8 cellular contexts compared by ENCODE assay signal in genomic region chr2:28406276-28407096, GRCh38. TPM values are rescaled to one million over a fixed set of nuclear protein-coding genes. Genes with fewer than 3 reads are reported as not detected.
A peak's percentile ranks its signal among the peaks of the same experiment; 100 is the strongest.
DNase-seq lines count a peak whose midpoint lies in the region; ATAC-seq, FAIRE-seq and TF ChIP-seq lines count a peak whose summit lies in the region.

No MANE protein-coding gene starts in this region.

- no peak for ATAC-seq in HG03378 (IDR thresholded peaks at IDR 0.05; ENCODE audit: unreplicated experiment)
- no peak for ATAC-seq in GM21515 (IDR thresholded peaks at IDR 0.05; ENCODE audit: unreplicated experiment)

- no peaks in the 10 kb centered on the region for H3K27me3 ChIP-seq in PC-9 (ENCODE audit: insufficient read depth, low read depth)
- H3K27me3 ChIP-seq in keratinocyte (ENCODE audit: control insufficient read depth, extremely low read depth, insufficient read depth, low read length): no peaks in the 10 kb centered on the region
- H3K27me3 ChIP-seq in subcutaneous abdominal adipose tissue (ENCODE audit: control insufficient read depth in 5 of 5, insufficient read depth in 4 of 5, low read length in 5 of 5): no peaks in the 10 kb centered on the region

- H3K4me3 ChIP-seq in PC-9 (no peak overlapping the region), keratinocyte (ENCODE audit: control insufficient read depth in 2 of 3, extremely low read depth in 1 of 3, insufficient read depth in 2 of 3, low read depth in 1 of 3, low read length in 3 of 3) (no peak overlapping the region), subcutaneous abdominal adipose tissue (ENCODE audit: low read depth in 1 of 5, low read length in 5 of 5) (no peak overlapping the region)

- H3K9me2 ChIP-seq in PC-9 (ENCODE audit: insufficient read depth): no peaks in the 10 kb centered on the region

- H3K36me3 ChIP-seq in PC-9 (ENCODE audit: low read depth): peaks cover 81% of the 10 kb centered on the region
- H3K36me3 ChIP-seq in keratinocyte (ENCODE audit: control insufficient read depth in 2 of 2, extremely low read depth in 1 of 2, insufficient read depth in 2 of 2, low read length in 2 of 2): peaks cover 45 to 74% of the 10 kb centered on the region in 2 experiments
- H3K36me3 ChIP-seq in subcutaneous abdominal adipose tissue (ENCODE audit: control insufficient read depth in 5 of 5, insufficient read depth in 5 of 5, low read length in 5 of 5): peaks cover 0 to 100% (median 85%) of the 10 kb centered on the region in 5 donors

- H3K9me3 ChIP-seq in PC-9 (ENCODE audit: insufficient read depth, low read depth) (no peaks in the 10 kb centered on the region), keratinocyte (ENCODE audit: control insufficient read depth, low read depth, low read length) (no peaks in the 10 kb centered on the region), subcutaneous abdominal adipose tissue (ENCODE audit: control insufficient read depth in 5 of 5, low read length in 5 of 5) (no peaks in the 10 kb centered on the region)

- peaks cover 65% of the 10 kb centered on the region for H3F3A ChIP-seq in PC-9 (ENCODE audit: insufficient read depth, low read depth)

- CTCF ChIA-PET in PC-9 (lab: Charles Lee): interaction anchor here (0.6 kb wide), 2 partner anchors 724 to 964 kb away, joined by 3 to 4 read pairs; no protein-coding TSS in a partner anchor

- no peak overlapping the region for H2AFZ ChIP-seq in PC-9
- H2AFZ ChIP-seq in keratinocyte (ENCODE audit: control insufficient read depth, low read length): no peak overlapping the region

- peak; percentile 71 for FAIRE-seq in keratinocyte (lab: Jason Lieb, UNC)

- TF ChIP-seq CTCF in PC-9 (conservative IDR thresholded peaks at IDR 0.05) (no peak), keratinocyte (optimal IDR thresholded peaks at IDR 0.05 in 1 of 3, IDR thresholded peaks at IDR 0.05 in 1 of 3, conservative IDR thresholded peaks at IDR 0.05 in 1 of 3; ENCODE audit: extremely low read depth in 1 of 3, insufficient read depth in 2 of 3, low read length in 3 of 3) (peak in 2 of 3 experiments; percentile 15 to 25)

- no peak overlapping the region for H3K4me2 ChIP-seq in PC-9
- H3K4me2 ChIP-seq in keratinocyte (ENCODE audit: control insufficient read depth, extremely low read depth, insufficient read depth, low read depth, low read length): peak overlapping the region; percentile 4

- H3K27ac ChIP-seq in PC-9 (peak overlapping the region; percentile 23; the same call in 1 of the 2 replicates), keratinocyte (ENCODE audit: control insufficient read depth, insufficient read depth, low read length) (peak overlapping the region; percentile 58), subcutaneous abdominal adipose tissue (ENCODE audit: low read depth, low read length) (peak overlapping the region; percentile 41)

- POLR2A ChIA-PET in PC-9 (lab: Charles Lee; ENCODE audit: unreplicated experiment): interaction anchor here (0.7 kb wide), 1 partner anchor 612 kb away, joined by 3 read pairs; no protein-coding TSS in a partner anchor

- peaks cover 9% of the 10 kb centered on the region for H3K9me1 ChIP-seq in keratinocyte (ENCODE audit: control insufficient read depth, extremely low read depth, insufficient read depth, low read length)

- H4K20me1 ChIP-seq in PC-9 (ENCODE audit: insufficient read depth) (peaks cover 82% of the 10 kb centered on the region), keratinocyte (ENCODE audit: control insufficient read depth, extremely low read depth, insufficient read depth, low read length) (peaks cover 16% of the 10 kb centered on the region)

- H3K79me2 ChIP-seq in PC-9 (ENCODE audit: low read depth) (peaks cover 81% of the 10 kb centered on the region), keratinocyte (ENCODE audit: control insufficient read depth, insufficient read depth, low read length) (peaks cover 46% of the 10 kb centered on the region)

- intact Hi-C loops in PC-9 (cut with micrococcal nuclease; ENCODE audit: unreplicated experiment): loop anchor here (5.0 kb wide), 1 partner anchor 101 kb away; no protein-coding TSS in a partner anchor

- DNase-seq in PC-9: peak in 1 of 2 experiments; percentile 84
- DNase-seq in activated gamma-delta T cell (lab: John Stamatoyannopoulos, UW): peak; percentile 67
- DNase-seq in keratinocyte (ENCODE audit: low read depth, low spot score): peak; percentile 88
- DNase-seq in NCI-H526 treated with DMSO at 0.1 percent for 48 hours (lab: John Stamatoyannopoulos, UW): no peak
- DNase-seq in NCI-H1694 (lab: John Stamatoyannopoulos, UW): no peak

- H3K4me1 ChIP-seq in PC-9 (replicated peaks; ENCODE audit: insufficient read depth) (no peaks in the 10 kb centered on the region), keratinocyte (ENCODE audit: control insufficient read depth, extremely low read depth, insufficient read depth, low read length) (peaks cover 44% of the 10 kb centered on the region), subcutaneous abdominal adipose tissue (ENCODE audit: control insufficient read depth in 5 of 5, insufficient read depth in 5 of 5, low read length in 5 of 5) (peaks cover 7 to 86% (median 33%) of the 10 kb centered on the region in 5 donors)

- dilution Hi-C loops in keratinocyte (cut with MboI; ENCODE audit: extremely low pct_ligation_motif_present, low sequenced_read_pairs): no loop called here

- peak overlapping the region; percentile 1 for H3K9ac ChIP-seq in keratinocyte (ENCODE audit: control insufficient read depth, extremely low read depth, insufficient read depth, low read length)
- no peak overlapping the region for H3K9ac ChIP-seq in subcutaneous abdominal adipose tissue (ENCODE audit: low read length in 5 of 5)

- BruUV-seq in PC-9 (replicated peaks; lab: Mats Ljungman, UMichigan): no TSS peak

RNA-seq across cellular contexts. Expression of gene FOSL2, which starts 13.8 kb away (rescaled TPM):
- 46.0 and 60.0 TPM in 2 replicates for total RNA-seq in PC-9 (2021)
- 20.4 to 32.7 TPM (median 24.1 TPM) in 3 replicates for polyA plus RNA-seq in keratinocyte
- 34.5 TPM for polyA plus RNA-seq in keratinocyte (2011; ENCODE audit: low read depth)
- 20.3 and 23.5 TPM in 2 replicates for polyA plus RNA-seq in keratinocyte (2011; cell fraction: cytosol; rRNA removed)
- 65.4 and 67.8 TPM in 2 replicates for polyA plus RNA-seq in keratinocyte (2011; cell fraction: nucleus; rRNA removed)
- 24.4 and 59.1 TPM in 2 replicates for polyA plus RNA-seq in keratinocyte (2012; ENCODE audit: low replicate concordance)
- polyA minus RNA-seq in keratinocyte: 40.4 to 67.6 TPM (median 60.8 TPM) in 3 replicates
- 47.8 TPM for polyA minus RNA-seq in keratinocyte (2011; cell fraction: cytosol; rRNA and poly(A)+ RNA removed)
- polyA minus RNA-seq in keratinocyte (2011; cell fraction: nucleus; rRNA and poly(A)+ RNA removed): 63.4 and 86.1 TPM in 2 replicates

Comparison
In these comparisons a context has a peak if more than half of its experiments do, and no peak if none do; other contexts are left out.
1. DNase-seq: peak in activated gamma-delta T cell (single experiment) and keratinocyte (single experiment); none in NCI-H526 treated with DMSO at 0.1 percent for 48 hours (single experiment) and NCI-H1694 (single experiment).
2. Peak in every context shown above with its lines, with median percentiles within 50 percentile points of each other: H3K27ac ChIP-seq.